Comparison of ENCODE assay signal across 9 cellular contexts in the genomic region with DNA sequence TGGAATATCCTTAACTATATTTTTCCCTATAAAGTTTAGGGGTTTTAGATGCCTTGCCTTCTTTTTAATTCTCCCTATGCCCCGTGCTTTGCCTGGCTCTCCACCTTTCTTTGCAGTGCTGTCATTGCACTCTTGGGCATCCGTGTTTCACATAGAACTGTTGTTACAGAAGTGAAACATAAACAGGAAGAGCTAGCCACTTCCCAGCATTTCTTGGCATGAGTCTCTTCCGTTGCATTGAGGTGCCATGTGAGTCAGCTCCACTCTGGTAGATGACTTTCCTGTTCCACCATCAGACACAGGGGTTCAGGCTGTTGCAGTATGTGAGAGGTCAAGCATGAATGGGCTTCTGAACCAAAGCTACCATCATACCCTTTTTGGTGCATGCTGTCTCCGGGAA.
DNase-seq lines count a peak whose midpoint lies in the region; ATAC-seq and TF ChIP-seq lines count a peak whose summit lies in the region.
"Had no signal": no experiment of that assay in that cellular context is flagged by ENCODE, and none has a peak within 500 bp of the region (broad histone marks: within the 10 kb centered on the region; RNA-seq: fewer than 3 reads in every experiment).

No MANE protein-coding gene starts in this region.

- H3K4me3 Mint-ChIP-seq in activated CD8-positive, alpha-beta T cell treated with anti-CD3 and anti-CD28 coated beads for 36 hours: no peak overlapping the region
- peak overlapping the region; percentile 40 to 60 for H3K4me3 Mint-ChIP-seq in stimulated activated naive CD8-positive, alpha-beta T cell treated with anti-CD3 and anti-CD28 coated beads, Interleukin-15, amount 100 ng/mL, for 72 hours

- H3K4me3 ChIP-seq in heart left ventricle: peak overlapping the region in 2 of 12 donors; percentile 20 to 37

- no peaks in the 10 kb centered on the region for H3K36me3 ChIP-seq in heart left ventricle

- H3K9me3 ChIP-seq in heart left ventricle: no peaks in the 10 kb centered on the region

- H3K4me1 Mint-ChIP-seq in activated CD8-positive, alpha-beta T cell treated with anti-CD3 and anti-CD28 coated beads for 36 hours (ENCODE audit: low read depth): peaks cover 19% of the 10 kb centered on the region
- H3K4me1 Mint-ChIP-seq in stimulated activated naive CD8-positive, alpha-beta T cell treated with anti-CD3 and anti-CD28 coated beads, Interleukin-15, amount 100 ng/mL, for 72 hours: peaks cover 22% of the 10 kb centered on the region

- CTCF ChIA-PET in activated CD8-positive, alpha-beta T cell treated with anti-CD3 and anti-CD28 coated beads for 36 hours (lab: Charles Lee): interaction anchor here (1.2 to 1.4 kb wide), 3 partner anchors 62 to 108 kb away, joined by 3 to 5 read pairs (median 4); no protein-coding TSS in a partner anchor

- POLR2A ChIA-PET in activated CD8-positive, alpha-beta T cell treated with anti-CD3 and anti-CD28 coated beads for 36 hours (lab: Charles Lee): interaction anchor here (0.6 to 1.3 kb wide), 5 partner anchors 9 to 83 kb away, joined by 3 to 4 read pairs (median 3); no protein-coding TSS in a partner anchor

- WGBS in heart left ventricle, 4 donors: 50 to 58% (median 54%) methylated on average over 4 of the region's 4 CpGs

- TF ChIP-seq CTCF in activated CD8-positive, alpha-beta T cell treated with anti-CD3 and anti-CD28 coated beads for 36 hours (IDR thresholded peaks at IDR 0.05): no peak
- TF ChIP-seq CTCF in heart left ventricle (IDR thresholded peaks at IDR 0.05): peak in 9 of 12 donors; percentile 8 to 54 (median 33)

- peak; percentile 40 for DNase-seq in DMS153 (lab: John Stamatoyannopoulos, UW)
- DNase-seq in DMS153 treated with DMSO at 0.1 percent for 48 hours (lab: John Stamatoyannopoulos, UW; ENCODE audit: unreplicated experiment): no peak
- DNase-seq in HT1080 (ENCODE audit: low read depth): peak; percentile 97
- peak; percentile 51 for DNase-seq in activated CD8-positive, alpha-beta T cell treated with anti-CD3 and anti-CD28 coated beads for 36 hours
- peak in 2 of 5 donors; percentile 45 to 52 for DNase-seq in heart left ventricle
- DNase-seq in stimulated activated naive CD8-positive, alpha-beta T cell treated with anti-CD3 and anti-CD28 coated beads, Interleukin-15, amount 100 ng/mL, for 72 hours: peak; percentile 3 to 58
- no peak for DNase-seq in KBM-7

- no peak for TF ChIP-seq POLR2A in heart left ventricle (IDR thresholded peaks at IDR 0.05)

- ATAC-seq in activated CD8-positive, alpha-beta T cell treated with anti-CD3 and anti-CD28 coated beads for 36 hours: peak; percentile 97
- ATAC-seq in heart left ventricle (peak in 3 of 4 donors; percentile 68 to 86 (median 81)), GM19351 (IDR thresholded peaks at IDR 0.05; ENCODE audit: unreplicated experiment) (no peak)
- ATAC-seq in stimulated activated naive CD8-positive, alpha-beta T cell treated with anti-CD3 and anti-CD28 coated beads, Interleukin-15, amount 100 ng/mL, for 72 hours: peak; percentile 98

- in situ Hi-C loops in KBM-7 (cut with MboI; ENCODE audit: low pct_unique_long_range_greater_than_20kb, low sequenced_read_pairs): no loop called here

- H3K27me3 Mint-ChIP-seq in activated CD8-positive, alpha-beta T cell treated with anti-CD3 and anti-CD28 coated beads for 36 hours: peaks cover 2% of the 10 kb centered on the region
- no peaks in the 10 kb centered on the region for H3K27me3 Mint-ChIP-seq in stimulated activated naive CD8-positive, alpha-beta T cell treated with anti-CD3 and anti-CD28 coated beads, Interleukin-15, amount 100 ng/mL, for 72 hours

- no peaks in the 10 kb centered on the region for H3K27me3 ChIP-seq in heart left ventricle

- peak overlapping the region in 9 of 12 donors; percentile 7 to 82 (median 41) for H3K27ac ChIP-seq in heart left ventricle
- H3K27ac ChIP-seq: 22Rv1 had no signal

- peaks cover 0 to 53% (median 31%) of the 10 kb centered on the region in 12 donors for H3K4me1 ChIP-seq in heart left ventricle

- H3K36me3 Mint-ChIP-seq in activated CD8-positive, alpha-beta T cell treated with anti-CD3 and anti-CD28 coated beads for 36 hours (ENCODE audit: low read depth): peaks cover 3% of the 10 kb centered on the region

- H3K27ac Mint-ChIP-seq in activated CD8-positive, alpha-beta T cell treated with anti-CD3 and anti-CD28 coated beads for 36 hours: no peak overlapping the region
- H3K27ac Mint-ChIP-seq in stimulated activated naive CD8-positive, alpha-beta T cell treated with anti-CD3 and anti-CD28 coated beads, Interleukin-15, amount 100 ng/mL, for 72 hours: peak overlapping the region; percentile 14 to 71

- intact Hi-C loops in activated CD8-positive, alpha-beta T cell treated with anti-CD3 and anti-CD28 coated beads for 36 hours (cut with micrococcal nuclease): no loop called here
- intact Hi-C loops in heart left ventricle (cut with DNase I): loop anchor here in 1 of 10 donors (10.0 kb wide), 1 partner anchor 116 kb away; no protein-coding TSS in a partner anchor

- no peaks in the 10 kb centered on the region for H3K9me3 Mint-ChIP-seq in activated CD8-positive, alpha-beta T cell treated with anti-CD3 and anti-CD28 coated beads for 36 hours
- H3K9me3 Mint-ChIP-seq in stimulated activated naive CD8-positive, alpha-beta T cell treated with anti-CD3 and anti-CD28 coated beads, Interleukin-15, amount 100 ng/mL, for 72 hours: no peaks in the 10 kb centered on the region

Comparison
In these comparisons a context has a peak if more than half of its experiments do, and no peak if none do; other contexts are left out.
1. DNase-seq: peak in DMS153 (single experiment), HT1080 (single experiment), activated CD8-positive, alpha-beta T cell treated with anti-CD3 and anti-CD28 coated beads for 36 hours (single experiment) and stimulated activated naive CD8-positive, alpha-beta T cell treated with anti-CD3 and anti-CD28 coated beads, Interleukin-15, amount 100 ng/mL, for 72 hours (2 of 2); none in DMS153 treated with DMSO at 0.1 percent for 48 hours (single experiment) and KBM-7 (single experiment).